1 cellular context compared by ENCODE assay signal in genomic region chr7:92678291-92678920, GRCh38.
TF ChIP-seq lines count a peak whose summit lies in the region.

No MANE protein-coding gene starts in this region.

TF ChIP-seq in HepG2, 621 proteins besides CTCF, POLR2A, EP300 and RAD21 (continued from another document):
- TF ChIP-seq NFE2L1 (CRISPR knock-in tag; IDR thresholded peaks at IDR 0.05; ENCODE audit: borderline replicate concordance) (no peak), NKX3-1 (CRISPR knock-in tag; IDR thresholded peaks at IDR 0.05) (peak; percentile 86), ZNF496 (CRISPR knock-in tag; IDR thresholded peaks at IDR 0.05; ENCODE audit: insufficient replicate concordance) (no peak), HCFC1 (IDR thresholded peaks at IDR 0.05; ENCODE audit: low read depth, low read length) (no peak), ELK4 (CRISPR knock-in tag; IDR thresholded peaks at IDR 0.05; ENCODE audit: borderline replicate concordance) (no peak), PHF8 (CRISPR knock-in tag; IDR thresholded peaks at IDR 0.05) (no peak), ZNF547 (CRISPR knock-in tag; IDR thresholded peaks at IDR 0.05) (0 out of 2 replicates have a peak, but pooled peaks have one; percentile 15), MEIS1 (CRISPR knock-in tag; IDR thresholded peaks at IDR 0.05; ENCODE audit: borderline replicate concordance) (peak; percentile 80; the same call in 1 of the 2 replicates), HNF4G (IDR thresholded peaks at IDR 0.05; ENCODE audit: borderline replicate concordance, low read depth, low read length) (peak; percentile 45; the same call in 1 of the 2 replicates), HNF4G (CRISPR knock-in tag; IDR thresholded peaks at IDR 0.05; ENCODE audit: borderline replicate concordance, low read depth) (no peak), ZNF468 (CRISPR knock-in tag; IDR thresholded peaks at IDR 0.05) (no peak), CAMTA2 (CRISPR knock-in tag; IDR thresholded peaks at IDR 0.05; ENCODE audit: borderline replicate concordance) (no peak), ZKSCAN1 (IDR thresholded peaks at IDR 0.05; ENCODE audit: low read length) (no peak), XRCC5 (optimal IDR thresholded peaks at IDR 0.05; ENCODE audit: low read length) (no peak), GTF3A (CRISPR knock-in tag; conservative IDR thresholded peaks at IDR 0.05) (no peak), MED1 (CRISPR knock-in tag; IDR thresholded peaks at IDR 0.05) (peak; percentile 97), NAIF1 (CRISPR knock-in tag; IDR thresholded peaks at IDR 0.05; ENCODE audit: borderline replicate concordance) (no peak), ZNF30 (CRISPR knock-in tag; IDR thresholded peaks at IDR 0.05) (no peak), NRL (CRISPR knock-in tag; IDR thresholded peaks at IDR 0.05; ENCODE audit: borderline replicate concordance) (no peak), CBFB (CRISPR knock-in tag; IDR thresholded peaks at IDR 0.05) (peak; percentile 56; the same call in 1 of the 2 replicates), ZFP37 (CRISPR knock-in tag; IDR thresholded peaks at IDR 0.05; ENCODE audit: borderline replicate concordance) (peak; percentile 55; the same call in 1 of the 2 replicates), TRAFD1 (CRISPR knock-in tag; IDR thresholded peaks at IDR 0.05; ENCODE audit: borderline replicate concordance) (no peak), HOXA3 (CRISPR knock-in tag; IDR thresholded peaks at IDR 0.05) (peak; percentile 64; the same call in 1 of the 2 replicates), PPARG (CRISPR knock-in tag; conservative IDR thresholded peaks at IDR 0.05) (peak; percentile 89; the same call in 1 of the 2 replicates), TSC22D2 (CRISPR knock-in tag; IDR thresholded peaks at IDR 0.05; ENCODE audit: borderline replicate concordance) (no peak; the same call in 1 of the 2 replicates), DNMT1 (CRISPR knock-in tag; IDR thresholded peaks at IDR 0.05) (no peak), JUND (CRISPR knock-in tag; IDR thresholded peaks at IDR 0.05) (no peak), MIER2 (CRISPR knock-in tag; IDR thresholded peaks at IDR 0.05) (no peak), RELA (CRISPR knock-in tag; IDR thresholded peaks at IDR 0.05) (no peak), KLF12 (CRISPR knock-in tag; IDR thresholded peaks at IDR 0.05; ENCODE audit: borderline replicate concordance) (no peak), HDAC1 (CRISPR knock-in tag; IDR thresholded peaks at IDR 0.05) (peak; percentile 76), ZNF883 (CRISPR knock-in tag; IDR thresholded peaks at IDR 0.05; ENCODE audit: not compliant biosample characterization) (no peak), ZNF33A (CRISPR knock-in tag; IDR thresholded peaks at IDR 0.05; ENCODE audit: borderline replicate concordance) (no peak), ZFP41 (CRISPR knock-in tag; IDR thresholded peaks at IDR 0.05; ENCODE audit: borderline replicate concordance) (no peak), MIER3 (CRISPR knock-in tag; IDR thresholded peaks at IDR 0.05; ENCODE audit: borderline replicate concordance) (peak; percentile 89; the same call in 1 of the 2 replicates), RFXANK (CRISPR knock-in tag; IDR thresholded peaks at IDR 0.05) (no peak), SUZ12 (IDR thresholded peaks at IDR 0.05; ENCODE audit: low read depth, low read length) (no peak), ZNF12 (CRISPR knock-in tag; IDR thresholded peaks at IDR 0.05) (peak; percentile 66; the same call in 1 of the 2 replicates), PLRG1 (conservative IDR thresholded peaks at IDR 0.05) (no peak), KLF6 (CRISPR knock-in tag; IDR thresholded peaks at IDR 0.05) (no peak; the same call in 1 of the 2 replicates), TBL1XR1 (IDR thresholded peaks at IDR 0.05; ENCODE audit: borderline replicate concordance, low read length, partially characterized antibody) (peak; percentile 56), SATB2 (CRISPR knock-in tag; IDR thresholded peaks at IDR 0.05) (peak; percentile 71; the same call in 1 of the 2 replicates), BATF2 (CRISPR knock-in tag; IDR thresholded peaks at IDR 0.05) (no peak), MTF2 (CRISPR knock-in tag; IDR thresholded peaks at IDR 0.05; ENCODE audit: borderline replicate concordance) (no peak), ZNF841 (CRISPR knock-in tag; IDR thresholded peaks at IDR 0.05; ENCODE audit: borderline replicate concordance) (no peak), ZNF589 (CRISPR knock-in tag; conservative IDR thresholded peaks at IDR 0.05) (no peak), RNF2 (conservative IDR thresholded peaks at IDR 0.05; ENCODE audit: low read depth) (no peak), ZNF230 (CRISPR knock-in tag; IDR thresholded peaks at IDR 0.05) (no peak), SIX4 (CRISPR knock-in tag; IDR thresholded peaks at IDR 0.05) (peak; percentile 83), PAF1 (CRISPR knock-in tag; IDR thresholded peaks at IDR 0.05) (no peak), ZNF232 (CRISPR knock-in tag; IDR thresholded peaks at IDR 0.05; ENCODE audit: borderline replicate concordance) (peak; percentile 72; the same call in 1 of the 2 replicates), RFX5 (IDR thresholded peaks at IDR 0.05; ENCODE audit: low read depth, low read length) (no peak), ZMYM3 (CRISPR knock-in tag; IDR thresholded peaks at IDR 0.05) (no peak), ZNF567 (CRISPR knock-in tag; IDR thresholded peaks at IDR 0.05; ENCODE audit: borderline replicate concordance) (no peak)
- TF ChIP-seq, protein P1, sequence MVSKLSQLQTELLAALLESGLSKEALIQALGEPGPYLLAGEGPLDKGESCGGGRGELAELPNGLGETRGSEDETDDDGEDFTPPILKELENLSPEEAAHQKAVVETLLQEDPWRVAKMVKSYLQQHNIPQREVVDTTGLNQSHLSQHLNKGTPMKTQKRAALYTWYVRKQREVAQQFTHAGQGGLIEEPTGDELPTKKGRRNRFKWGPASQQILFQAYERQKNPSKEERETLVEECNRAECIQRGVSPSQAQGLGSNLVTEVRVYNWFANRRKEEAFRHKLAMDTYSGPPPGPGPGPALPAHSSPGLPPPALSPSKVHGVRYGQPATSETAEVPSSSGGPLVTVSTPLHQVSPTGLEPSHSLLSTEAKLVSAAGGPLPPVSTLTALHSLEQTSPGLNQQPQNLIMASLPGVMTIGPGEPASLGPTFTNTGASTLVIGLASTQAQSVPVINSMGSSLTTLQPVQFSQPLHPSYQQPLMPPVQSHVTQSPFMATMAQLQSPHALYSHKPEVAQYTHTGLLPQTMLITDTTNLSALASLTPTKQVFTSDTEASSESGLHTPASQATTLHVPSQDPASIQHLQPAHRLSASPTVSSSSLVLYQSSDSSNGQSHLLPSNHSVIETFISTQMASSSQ (IDR thresholded peaks at IDR 0.05; ENCODE audit: low read depth): peak; percentile 83
- TF ChIP-seq, protein P1 (CRISPR knock-in tag; IDR thresholded peaks at IDR 0.05; ENCODE audit: borderline replicate concordance): peak; percentile 92
- TF ChIP-seq, protein P2, sequence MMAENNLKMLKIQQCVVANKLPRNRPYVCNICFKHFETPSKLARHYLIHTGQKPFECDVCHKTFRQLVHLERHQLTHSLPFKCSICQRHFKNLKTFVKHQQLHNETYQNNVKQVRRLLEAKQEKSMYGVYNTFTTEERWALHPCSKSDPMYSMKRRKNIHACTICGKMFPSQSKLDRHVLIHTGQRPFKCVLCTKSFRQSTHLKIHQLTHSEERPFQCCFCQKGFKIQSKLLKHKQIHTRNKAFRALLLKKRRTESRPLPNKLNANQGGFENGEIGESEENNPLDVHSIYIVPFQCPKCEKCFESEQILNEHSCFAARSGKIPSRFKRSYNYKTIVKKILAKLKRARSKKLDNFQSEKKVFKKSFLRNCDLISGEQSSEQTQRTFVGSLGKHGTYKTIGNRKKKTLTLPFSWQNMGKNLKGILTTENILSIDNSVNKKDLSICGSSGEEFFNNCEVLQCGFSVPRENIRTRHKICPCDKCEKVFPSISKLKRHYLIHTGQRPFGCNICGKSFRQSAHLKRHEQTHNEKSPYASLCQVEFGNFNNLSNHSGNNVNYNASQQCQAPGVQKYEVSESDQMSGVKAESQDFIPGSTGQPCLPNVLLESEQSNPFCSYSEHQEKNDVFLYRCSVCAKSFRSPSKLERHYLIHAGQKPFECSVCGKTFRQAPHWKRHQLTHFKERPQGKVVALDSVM (CRISPR knock-in tag; IDR thresholded peaks at IDR 0.05): no peak
- TF ChIP-seq, protein P3, sequence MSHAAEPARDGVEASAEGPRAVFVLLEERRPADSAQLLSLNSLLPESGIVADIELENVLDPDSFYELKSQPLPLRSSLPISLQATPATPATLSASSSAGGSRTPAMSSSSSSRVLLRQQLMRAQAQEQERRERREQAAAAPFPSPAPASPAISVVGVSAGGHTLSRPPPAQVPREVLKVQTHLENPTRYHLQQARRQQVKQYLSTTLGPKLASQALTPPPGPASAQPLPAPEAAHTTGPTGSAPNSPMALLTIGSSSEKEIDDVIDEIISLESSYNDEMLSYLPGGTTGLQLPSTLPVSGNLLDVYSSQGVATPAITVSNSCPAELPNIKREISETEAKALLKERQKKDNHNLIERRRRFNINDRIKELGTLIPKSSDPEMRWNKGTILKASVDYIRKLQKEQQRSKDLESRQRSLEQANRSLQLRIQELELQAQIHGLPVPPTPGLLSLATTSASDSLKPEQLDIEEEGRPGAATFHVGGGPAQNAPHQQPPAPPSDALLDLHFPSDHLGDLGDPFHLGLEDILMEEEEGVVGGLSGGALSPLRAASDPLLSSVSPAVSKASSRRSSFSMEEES (CRISPR knock-in tag; IDR thresholded peaks at IDR 0.05): no peak; the same call in 1 of the 2 replicates
- TF ChIP-seq, protein P4, sequence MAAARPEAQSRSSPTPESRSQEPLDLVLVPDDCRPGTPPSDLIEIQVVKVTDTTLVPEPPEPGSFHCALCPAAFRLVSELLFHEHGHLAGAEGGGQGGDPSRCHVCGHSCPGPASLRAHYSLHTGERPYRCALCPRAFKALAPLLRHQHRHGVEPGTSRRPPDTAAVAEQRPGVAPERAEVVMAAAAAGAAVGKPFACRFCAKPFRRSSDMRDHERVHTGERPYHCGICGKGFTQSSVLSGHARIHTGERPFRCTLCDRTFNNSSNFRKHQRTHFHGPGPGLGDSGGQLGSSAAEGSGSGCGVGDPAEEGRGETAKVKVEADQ (CRISPR knock-in tag; IDR thresholded peaks at IDR 0.05; ENCODE audit: borderline replicate concordance): no peak
- TF ChIP-seq, protein P5, sequence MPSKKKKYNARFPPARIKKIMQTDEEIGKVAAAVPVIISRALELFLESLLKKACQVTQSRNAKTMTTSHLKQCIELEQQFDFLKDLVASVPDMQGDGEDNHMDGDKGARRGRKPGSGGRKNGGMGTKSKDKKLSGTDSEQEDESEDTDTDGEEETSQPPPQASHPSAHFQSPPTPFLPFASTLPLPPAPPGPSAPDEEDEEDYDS (CRISPR knock-in tag; IDR thresholded peaks at IDR 0.05): no peak
- TF ChIP-seq, protein P6, sequence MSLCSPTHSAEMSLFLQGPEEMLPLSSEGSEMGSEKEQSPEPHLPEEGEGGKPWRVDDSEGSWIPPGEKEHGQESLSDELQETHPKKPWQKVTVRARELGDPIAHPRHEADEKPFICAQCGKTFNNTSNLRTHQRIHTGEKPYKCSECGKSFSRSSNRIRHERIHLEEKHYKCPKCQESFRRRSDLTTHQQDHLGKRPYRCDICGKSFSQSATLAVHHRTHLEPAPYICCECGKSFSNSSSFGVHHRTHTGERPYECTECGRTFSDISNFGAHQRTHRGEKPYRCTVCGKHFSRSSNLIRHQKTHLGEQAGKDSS (CRISPR knock-in tag; IDR thresholded peaks at IDR 0.05; ENCODE audit: borderline replicate concordance, low read depth): 0 out of 2 replicates have a peak, but pooled peaks have one; percentile 52
- TF ChIP-seq, protein P7, sequence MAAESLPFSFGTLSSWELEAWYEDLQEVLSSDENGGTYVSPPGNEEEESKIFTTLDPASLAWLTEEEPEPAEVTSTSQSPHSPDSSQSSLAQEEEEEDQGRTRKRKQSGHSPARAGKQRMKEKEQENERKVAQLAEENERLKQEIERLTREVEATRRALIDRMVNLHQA (CRISPR knock-in tag; IDR thresholded peaks at IDR 0.05): no peak; the same call in 1 of the 2 replicates
